ENCODE assay signal across 35 cellular contexts in genomic region chr18:72601944-72602343, GRCh38. TPM values are rescaled to one million over a fixed set of nuclear protein-coding genes. Genes with fewer than 3 reads are reported as not detected.
"Had no signal": no experiment of that assay in that cellular context is flagged by ENCODE, and none has a peak within 500 bp of the region (broad histone marks: within the 10 kb centered on the region; RNA-seq: fewer than 3 reads in every experiment).

No MANE protein-coding gene starts in this region.

- H3K27ac ChIP-seq: brain microvascular endothelial cell, PC-9, RWPE1, WERI-Rb-1 had no signal

- H3K4me2 ChIP-seq: PC-9 had no signal

- H3K4me3 ChIP-seq: MG63, PC-9 had no signal

- H2AFZ ChIP-seq: PC-9 had no signal

- ATAC-seq: activated CD8-positive, alpha-beta T cell treated with anti-CD3 and anti-CD28 coated beads for 36 hours; activated T-cell treated with anti-CD3 and anti-CD28 coated beads, Interleukin-2, amount 50 U/mL, for 72 hours; activated T-helper 17 cell treated with anti-CD3 and anti-CD28 coated beads, Interleukin-2, amount 50 U/mL, for 72 hours had no signal

- H3K36me3 ChIP-seq: brain microvascular endothelial cell, MG63, WERI-Rb-1 had no signal

- DNase-seq: activated CD4-positive, alpha-beta T cell treated with anti-CD3 and anti-CD28 coated beads for 1 hour; activated CD4-positive, alpha-beta T cell treated with anti-CD3 and anti-CD28 coated beads for 48 hours; activated CD4-positive, CD25-positive, alpha-beta regulatory T cell; activated CD8-positive, alpha-beta T cell treated with anti-CD3 and anti-CD28 coated beads for 36 hours; activated effector memory CD4-positive, alpha-beta T cell treated with anti-CD3 and anti-CD28 coated beads, Interleukin-2, amount 50 U/mL, for 16 hours; activated naive CD4-positive, alpha-beta T cell; activated naive CD4-positive, alpha-beta T cell treated with anti-CD3 and anti-CD28 coated beads, Interleukin-2, amount 50 U/mL, for 16 hours; activated naive CD8-positive, alpha-beta T cell treated with anti-CD3 and anti-CD28 coated beads for 36 hours; activated T-cell treated with anti-CD3 and anti-CD28 coated beads, Interleukin-2, amount 50 U/mL, for 1 hour; activated T-cell treated with anti-CD3 and anti-CD28 coated beads, Interleukin-2, amount 50 U/mL, for 72 hours; amniotic stem cell; aorta; brain microvascular endothelial cell; Kasumi-1; KG1; MG63; NCI-H1048; NCI-H1105 treated with DMSO at 0.1 percent for 48 hours; NCI-H1436; NCI-H1694 treated with DMSO at 0.1 percent for 48 hours; NCI-H2029; NCI-H510A; NCI-H526; NCI-H748 treated with DMSO at 0.1 percent for 48 hours; PC-9; Right ventricle myocardium superior; SW 1271; T-helper 1 cell; T-helper 2 cell; T-helper 9 cell; WERI-Rb-1 had no signal

- H3K27me3 ChIP-seq: brain microvascular endothelial cell, MG63 had no signal

- H3K9me3 ChIP-seq: MG63 had no signal

RNA-seq across cellular contexts. Expression of gene CBLN2, which starts 57.8 kb away (rescaled TPM):
- total RNA-seq: activated CD8-positive, alpha-beta memory T cell treated with anti-CD3 and anti-CD28 coated beads for 36 hours; activated CD8-positive, alpha-beta T cell treated with anti-CD3 and anti-CD28 coated beads for 36 hours; activated naive CD8-positive, alpha-beta T cell treated with anti-CD3 and anti-CD28 coated beads for 36 hours; activated T-cell treated with anti-CD3 and anti-CD28 coated beads, Interleukin-2, amount 50 U/mL, for 72 hours; activated T-helper 17 cell treated with anti-CD3 and anti-CD28 coated beads, Interleukin-2, amount 50 U/mL, for 72 hours; OCI-LY7; PC-9; Right ventricle myocardium superior had no signal
- polyA plus RNA-seq: aorta had no signal
